In the genomic region with DNA sequence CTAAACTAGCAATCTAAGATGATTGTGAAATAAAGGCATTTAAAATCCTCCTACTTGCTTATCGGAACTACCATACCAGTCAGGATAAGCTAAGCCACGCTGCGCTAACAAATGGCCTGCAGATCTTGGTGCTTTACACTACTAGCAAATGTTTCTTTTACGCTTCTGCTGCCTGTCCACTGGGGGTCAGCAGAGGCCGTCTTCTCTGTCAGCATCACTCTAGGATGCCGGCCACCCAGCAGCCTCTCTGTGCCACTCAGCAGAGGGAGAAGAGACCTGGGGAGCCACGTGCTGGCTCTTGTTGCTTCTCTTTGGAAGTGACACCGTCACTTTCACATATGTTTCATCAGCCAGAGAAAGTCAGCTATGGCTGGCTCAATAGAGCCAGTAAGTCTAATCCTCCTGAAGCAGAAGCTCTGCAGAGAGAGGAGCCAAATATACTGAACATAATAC, we compare ENCODE assay signal across 8 cellular contexts. TPM values are rescaled to one million over a fixed set of nuclear protein-coding genes. Genes with fewer than 3 reads are reported as not detected.
DNase-seq lines count a peak whose midpoint lies in the region; ATAC-seq and TF ChIP-seq lines count a peak whose summit lies in the region.

No MANE protein-coding gene starts in this region.

- DNase-seq in AG04450 (ENCODE audit: low read depth, low spot score) (peak; percentile 54), NCI-H1694 treated with DMSO at 0.1 percent for 48 hours (lab: John Stamatoyannopoulos, UW) (peak; percentile 52), ecto neural progenitor cell (ENCODE audit: low spot score) (peak; percentile 66), mucosa of gallbladder (ENCODE audit: low spot score) (peak; percentile 44), thoracic aorta (ENCODE audit: low spot score) (no peak)
- peak; percentile 5 to 25 for DNase-seq in activated CD4-positive, alpha-beta T cell treated with anti-CD3 and anti-CD28 coated beads for 4 hours

- H3K9me3 ChIP-seq in AG04450 (ENCODE audit: control insufficient read depth, insufficient read depth, low read length): peaks cover 2% of the 10 kb centered on the region; the same call in 1 of the 2 replicates
- no peaks in the 10 kb centered on the region for H3K9me3 ChIP-seq in thoracic aorta

- TF ChIP-seq CTCF in AG04450 (IDR thresholded peaks at IDR 0.05; ENCODE audit: low read depth, low read length) (peak; percentile 74), thoracic aorta (IDR thresholded peaks at IDR 0.05) (peak; percentile 72)

- peak; percentile 73 for ATAC-seq in GM18511 (IDR thresholded peaks at IDR 0.05; ENCODE audit: unreplicated experiment)
- ATAC-seq in thoracic aorta (ENCODE audit: insufficient number of reproducible peaks, low FRiP score, low read depth): no peak
- ATAC-seq in HG02623 (IDR thresholded peaks at IDR 0.05; ENCODE audit: unreplicated experiment): no peak

- H3K27me3 ChIP-seq in AG04450 (ENCODE audit: control insufficient read depth, insufficient read depth, low read length) (no peaks in the 10 kb centered on the region), thoracic aorta (replicated peaks; ENCODE audit: insufficient read depth) (no peaks in the 10 kb centered on the region)

- no peaks in the 10 kb centered on the region for H3K4me1 ChIP-seq in thoracic aorta (ENCODE audit: control insufficient read depth in 1 of 2, low read depth in 2 of 2)

- CTCF ChIA-PET in AG04450 (lab: Charles Lee): interaction anchor here (0.6 to 3.5 kb wide), 57 partner anchors 10 to 623 kb away, joined by 3 to 59 read pairs (median 4); no protein-coding TSS in a partner anchor

- no peak overlapping the region for H3K4me3 ChIP-seq in AG04450 (ENCODE audit: low read depth, low read length)
- H3K4me3 ChIP-seq in thoracic aorta: no peak overlapping the region

- no peaks in the 10 kb centered on the region for H3K36me3 ChIP-seq in thoracic aorta

- H3K27ac ChIP-seq in AG04450 (ENCODE audit: low read depth, low read length): no peak overlapping the region
- H3K27ac ChIP-seq in thoracic aorta: no peak overlapping the region

- POLR2A ChIA-PET in AG04450 (lab: Yijun Ruan, JAX): no interaction called here

RNA-seq across cellular contexts. Expression of gene COPS8, which starts 36.6 kb away (rescaled TPM):
- 94.6 and 139 TPM in 2 replicates for polyA plus RNA-seq in AG04450 (2011; rRNA removed)
- 20.6 and 28.8 TPM in 2 replicates for polyA minus RNA-seq in AG04450 (2011; rRNA and poly(A)+ RNA removed)
- total RNA-seq in mucosa of gallbladder (48.1 TPM), thoracic aorta (10 to 100 TPM; 62.8 to 83.7 TPM)
